Comparison of ENCODE assay signal across 9 cellular contexts in genomic region chr16:17377360-17378324, GRCh38.
DNase-seq lines count a peak whose midpoint lies in the region; ATAC-seq and TF ChIP-seq lines count a peak whose summit lies in the region.
"Had no signal": no experiment of that assay in that cellular context is flagged by ENCODE, and none has a peak within 500 bp of the region (broad histone marks: within the 10 kb centered on the region; RNA-seq: fewer than 3 reads in every experiment).

No MANE protein-coding gene starts in this region.

- H3K4me1 ChIP-seq in colonic mucosa = no peaks in the 10 kb centered on the region

- no peak for DNase-seq in colonic mucosa
- peak; percentile 65 for DNase-seq in putamen (ENCODE audit: low spot score)
- no peak for DNase-seq in NCI-H1048 (lab: John Stamatoyannopoulos, UW)
- no peak for DNase-seq in stimulated activated CD4-positive, alpha-beta T cell treated with anti-CD3 and anti-CD28 coated beads, Interleukin-2, amount 100 ng/mL, for 48 hours
- no peak for DNase-seq in activated gamma-delta T cell (lab: John Stamatoyannopoulos, UW)
- DNase-seq in NCI-H2029 treated with DMSO at 0.1 percent for 48 hours (lab: John Stamatoyannopoulos, UW) = no peak
- DNase-seq: H7 had no signal

- H3K27me3 ChIP-seq in colonic mucosa = no peaks in the 10 kb centered on the region

- H3K27ac ChIP-seq in colonic mucosa = peak overlapping the region; percentile 25

- intact Hi-C loops in colonic mucosa (cut with DNase I) = no loop called here

- TF ChIP-seq CTCF in colonic mucosa (IDR thresholded peaks at IDR 0.05) = no peak

- no peak overlapping the region for H3K9ac ChIP-seq in colonic mucosa (ENCODE audit: low read depth in 2 of 2, low read length in 2 of 2)

- ATAC-seq in GM18505 (IDR thresholded peaks at IDR 0.05; ENCODE audit: unreplicated experiment) (peak; percentile 67), HG03342 (IDR thresholded peaks at IDR 0.05; ENCODE audit: unreplicated experiment) (peak; percentile 48)

- no peak for TF ChIP-seq POLR2A in GM18505 (IDR thresholded peaks at IDR 0.05; ENCODE audit: borderline replicate concordance, extremely low read depth, insufficient read depth, insufficient read length)

- no peaks in the 10 kb centered on the region for H3K36me3 ChIP-seq in colonic mucosa

- no peak overlapping the region for H3K4me3 ChIP-seq in colonic mucosa

- no peaks in the 10 kb centered on the region for H3K9me3 ChIP-seq in colonic mucosa
